Comparison of ENCODE assay signal across 8 cellular contexts in genomic region chr2:202278036-202278760, GRCh38. TPM values are rescaled to one million over a fixed set of nuclear protein-coding genes. Genes with fewer than 3 reads are reported as not detected.
DNase-seq lines count a peak whose midpoint lies in the region; ATAC-seq and TF ChIP-seq lines count a peak whose summit lies in the region.

No MANE protein-coding gene starts in this region.

- peaks cover 61% of the 10 kb centered on the region for H3K36me3 Mint-ChIP-seq in activated naive CD4-positive, alpha-beta T cell treated with anti-CD3 and anti-CD28 coated beads for 36 hours (ENCODE audit: low read depth)

- peaks cover 52% of the 10 kb centered on the region for H3K4me1 Mint-ChIP-seq in activated naive CD4-positive, alpha-beta T cell treated with anti-CD3 and anti-CD28 coated beads for 36 hours (ENCODE audit: low read depth)

- no peaks in the 10 kb centered on the region for H3K27me3 Mint-ChIP-seq in activated naive CD4-positive, alpha-beta T cell treated with anti-CD3 and anti-CD28 coated beads for 36 hours (ENCODE audit: low read depth)

- H3K4me1 ChIP-seq in upper lobe of right lung, result peaks cover 22% of the 10 kb centered on the region

- H3K4me3 ChIP-seq in SK-N-MC (no peak overlapping the region), fibroblast of the aortic adventitia (ENCODE audit: low read depth, low read length) (no peak overlapping the region), upper lobe of right lung (no peak overlapping the region)

- peak; percentile 54 for DNase-seq in activated naive CD4-positive, alpha-beta T cell treated with anti-CD3 and anti-CD28 coated beads for 36 hours
- no peak for DNase-seq in activated naive CD4-positive, alpha-beta T cell treated with anti-CD3 and anti-CD28 coated beads, Interleukin-2, amount 50 U/mL, for 16 hours
- DNase-seq in SK-N-MC (ENCODE audit: low read depth, low spot score) (no peak), fibroblast of the aortic adventitia (ENCODE audit: low read depth) (peak; percentile 63), upper lobe of right lung (no peak), DMS79 treated with DMSO at 0.1 percent for 48 hours (lab: John Stamatoyannopoulos, UW) (no peak), D341Med (ENCODE audit: low spot score) (no peak)

- H3K27ac Mint-ChIP-seq in activated naive CD4-positive, alpha-beta T cell treated with anti-CD3 and anti-CD28 coated beads for 36 hours, result peak overlapping the region; percentile 92

- no peak for ATAC-seq in upper lobe of right lung
- ATAC-seq in HG03039 (IDR thresholded peaks at IDR 0.05; ENCODE audit: unreplicated experiment), result no peak

- CTCF ChIA-PET in activated naive CD4-positive, alpha-beta T cell treated with anti-CD3 and anti-CD28 coated beads for 36 hours (lab: Charles Lee), result interaction anchor here (0.6 to 2.0 kb wide), 5 partner anchors 14 to 274 kb away, joined by 4 to 5 read pairs (median 4); no protein-coding TSS in a partner anchor

- H3K4me3 Mint-ChIP-seq in activated naive CD4-positive, alpha-beta T cell treated with anti-CD3 and anti-CD28 coated beads for 36 hours, result peak overlapping the region; percentile 8

- H3K27ac ChIP-seq in SK-N-MC (peak overlapping the region; percentile 50; the same call in 1 of the 2 replicates), upper lobe of right lung (peak overlapping the region; percentile 2)

- H3K9ac ChIP-seq in SK-N-MC (ENCODE audit: insufficient read length), result no peak overlapping the region

- H3K27me3 ChIP-seq in upper lobe of right lung, result no peaks in the 10 kb centered on the region

- H3K9me3 Mint-ChIP-seq in activated naive CD4-positive, alpha-beta T cell treated with anti-CD3 and anti-CD28 coated beads for 36 hours, result no peaks in the 10 kb centered on the region

- intact Hi-C loops in activated naive CD4-positive, alpha-beta T cell treated with anti-CD3 and anti-CD28 coated beads for 36 hours (cut with micrococcal nuclease), result loop anchor here (1.0 to 5.0 kb wide), 7 partner anchors 12 to 1466 kb away; partner anchors contain the start of genes BMPR2, BZW1 and SUMO1
- intact Hi-C loops in upper lobe of right lung (cut with DNase I), result no loop called here

- TF ChIP-seq CTCF in fibroblast of the aortic adventitia (IDR thresholded peaks at IDR 0.05; ENCODE audit: insufficient read depth, low read length), result no peak
- TF ChIP-seq CTCF in upper lobe of right lung (IDR thresholded peaks at IDR 0.05), result no peak

- peaks cover 84% of the 10 kb centered on the region for H3K36me3 ChIP-seq in SK-N-MC (ENCODE audit: insufficient read depth, low read length)
- peaks cover 75% of the 10 kb centered on the region for H3K36me3 ChIP-seq in upper lobe of right lung

- H3K9me3 ChIP-seq in SK-N-MC (ENCODE audit: low read depth, low read length) (no peaks in the 10 kb centered on the region), upper lobe of right lung (no peaks in the 10 kb centered on the region)

RNA-seq across cellular contexts. Expression of gene NOP58, which starts 12.6 kb away (rescaled TPM):
- total RNA-seq in activated naive CD4-positive, alpha-beta T cell treated with anti-CD3 and anti-CD28 coated beads for 36 hours, result 100 to 1,000 TPM; 118 to 123 TPM
- 71.4 and 74.1 TPM in 2 replicates for total RNA-seq in fibroblast of the aortic adventitia (ENCODE audit: low replicate concordance)
- 44.4 TPM for total RNA-seq in upper lobe of right lung

RNA-seq across cellular contexts. Expression of gene SUMO1, which starts 39.8 kb away (rescaled TPM):
- 100 to 1,000 TPM; 131 to 132 TPM for total RNA-seq in activated naive CD4-positive, alpha-beta T cell treated with anti-CD3 and anti-CD28 coated beads for 36 hours
- 68.5 and 158 TPM in 2 replicates for total RNA-seq in fibroblast of the aortic adventitia (ENCODE audit: low replicate concordance)
- total RNA-seq in upper lobe of right lung, result 75.6 TPM

Comparison
In these comparisons a context has a peak if more than half of its experiments do, and no peak if none do; other contexts are left out.
1. DNase-seq: peak in activated naive CD4-positive, alpha-beta T cell treated with anti-CD3 and anti-CD28 coated beads for 36 hours (single experiment) and fibroblast of the aortic adventitia (single experiment); none in activated naive CD4-positive, alpha-beta T cell treated with anti-CD3 and anti-CD28 coated beads, Interleukin-2, amount 50 U/mL, for 16 hours (single experiment), SK-N-MC (single experiment), upper lobe of right lung (single experiment), DMS79 treated with DMSO at 0.1 percent for 48 hours (single experiment) and D341Med (single experiment).